17 cellular contexts compared by ENCODE assay signal in genomic region chr19:35478794-35479193, GRCh38. TPM values are rescaled to one million over a fixed set of nuclear protein-coding genes. Genes with fewer than 3 reads are reported as not detected.
DNase-seq lines count a peak whose midpoint lies in the region; ATAC-seq and TF ChIP-seq lines count a peak whose summit lies in the region.
"Had no signal": no experiment of that assay in that cellular context is flagged by ENCODE, and none has a peak within 500 bp of the region (broad histone marks: within the 10 kb centered on the region; RNA-seq: fewer than 3 reads in every experiment).

No MANE protein-coding gene starts in this region.

- H3K27me3 ChIP-seq in mesendoderm (ENCODE audit: insufficient read depth, low read length, poor library complexity), result no peaks in the 10 kb centered on the region
- H3K27me3 ChIP-seq in HAP-1 (ENCODE audit: low read depth), result 0 out of 2 replicates have a peak, but pooled peaks cover 5% of the 10 kb centered on the region

- no peaks in the 10 kb centered on the region for H3K36me3 Mint-ChIP-seq in WTC11
- H3K36me3 Mint-ChIP-seq: CD14-positive monocyte had no signal

- H3K79me1 ChIP-seq in mesendoderm (ENCODE audit: low read length), result no peaks in the 10 kb centered on the region

- H3K4me1 Mint-ChIP-seq in WTC11, result no peaks in the 10 kb centered on the region
- H3K4me1 Mint-ChIP-seq: CD14-positive monocyte had no signal

- H3K4me3 ChIP-seq in mesendoderm (ENCODE audit: low read length) (no peak overlapping the region), HAP-1 (no peak overlapping the region)

- no peak overlapping the region for H3K27ac Mint-ChIP-seq in WTC11
- H3K27ac Mint-ChIP-seq: CD14-positive monocyte had no signal

- no peak for ATAC-seq in WTC11
- ATAC-seq: Panc1 had no signal

- peaks cover 6% of the 10 kb centered on the region for H3K27me3 Mint-ChIP-seq in WTC11 (ENCODE audit: low read depth)

- peak overlapping the region; percentile 57 for H3K56ac ChIP-seq in mesendoderm (ENCODE audit: low read length)

- no peaks in the 10 kb centered on the region for H3K79me2 ChIP-seq in mesendoderm (ENCODE audit: control insufficient read depth, insufficient read depth, low read length)

- TF ChIP-seq CTCF in 22Rv1 (IDR thresholded peaks at IDR 0.05) (no peak), WTC11 (IDR thresholded peaks at IDR 0.05) (no peak), GM10248 (IDR thresholded peaks at IDR 0.05; ENCODE audit: control extremely low read depth, extremely low read depth, low read depth, missing control alignments) (no peak)

- H3K27ac ChIP-seq in 22Rv1 (peak overlapping the region; percentile 78), mesendoderm (ENCODE audit: low read depth, low read length) (no peak overlapping the region)

- no peaks in the 10 kb centered on the region for H3K9me3 ChIP-seq in HAP-1

- no peak overlapping the region for H4K5ac ChIP-seq in mesendoderm (ENCODE audit: low read length)

- no peak overlapping the region for H3K23ac ChIP-seq in mesendoderm (ENCODE audit: low read length)

- in situ Hi-C loops in HAP-1 (cut with MboI; ENCODE audit: low sequenced_read_pairs), result no loop called here

- H3K4me1 ChIP-seq in mesendoderm (ENCODE audit: control insufficient read depth, low read depth, low read length) (peaks cover 5% of the 10 kb centered on the region), HAP-1 (no peaks in the 10 kb centered on the region)

- peak; percentile 34 for DNase-seq in NCI-H2107 treated with DMSO at 0.1 percent for 48 hours (lab: John Stamatoyannopoulos, UW; ENCODE audit: unreplicated experiment)
- DNase-seq in NCI-H2107 (lab: John Stamatoyannopoulos, UW), result no peak
- peak; percentile 95 for DNase-seq in NCI-H345 (lab: John Stamatoyannopoulos, UW)
- DNase-seq in mesendoderm, result no peak
- no peak for DNase-seq in HAP-1 (ENCODE audit: low spot score in 2 of 2)
- DNase-seq in WTC11 (ENCODE audit: low spot score), result no peak
- no peak for DNase-seq in GM10248 (ENCODE audit: extremely low spot score)
- DNase-seq: DMS53, H7, Kasumi-1, NCI-H1417 treated with DMSO at 0.1 percent for 48 hours, NCI-H1930, NCI-H510A had no signal

- H2AK5ac ChIP-seq in mesendoderm (ENCODE audit: low read length), result no peak overlapping the region

- no peak overlapping the region for H2BK15ac ChIP-seq in mesendoderm (replicated peaks; ENCODE audit: low read depth)

- no peak overlapping the region for H2BK5ac ChIP-seq in mesendoderm (ENCODE audit: low read length)

- H3K18ac ChIP-seq in mesendoderm (ENCODE audit: low read length), result no peak overlapping the region

- no peak overlapping the region for H3K9ac ChIP-seq in mesendoderm (ENCODE audit: low read length)

- H3K4me3 Mint-ChIP-seq in WTC11, result no peak overlapping the region
- H3K4me3 Mint-ChIP-seq: CD14-positive monocyte had no signal

- no peak overlapping the region for H3K4me2 ChIP-seq in mesendoderm (ENCODE audit: low read length)

- no CpG with 5 or more reads among the region's 9 CpGs for WGBS in mesendoderm (ENCODE audit: extremely low coverage, insufficient coverage, low lambda C conversion rate)

- CTCF ChIA-PET in WTC11 (lab: Charles Lee) (interaction anchor here (2.7 kb wide), 1 partner anchor 17 kb away, joined by 13 read pairs; no protein-coding TSS in a partner anchor), GM10248 (lab: Yijun Ruan, JAX) (interaction anchor here (0.9 to 4.5 kb wide), 5 partner anchors 8 to 130 kb away, joined by 3 to 24 read pairs (median 9); no protein-coding TSS in a partner anchor)

- no peak overlapping the region for H2BK120ac ChIP-seq in mesendoderm (ENCODE audit: low read depth, low read length)

- H3K9me3 Mint-ChIP-seq in WTC11, result peaks cover 3% of the 10 kb centered on the region; the same call in 1 of the 2 replicates

- H3K36me3 ChIP-seq in mesendoderm (ENCODE audit: control insufficient read depth, insufficient read depth, low read length) (no peaks in the 10 kb centered on the region), HAP-1 (replicated peaks) (no peaks in the 10 kb centered on the region)

- H3K4ac ChIP-seq in mesendoderm (ENCODE audit: low read depth, low read length), result no peak overlapping the region

- POLR2A ChIA-PET in WTC11 (lab: Charles Lee) (no interaction called here), GM10248 (lab: Yijun Ruan, JAX) (no interaction called here)

- H4K8ac ChIP-seq in mesendoderm (ENCODE audit: low read depth, low read length), result no peak overlapping the region

TF ChIP-seq in WTC11, 78 proteins besides CTCF, POLR2A, EP300 and RAD21:
- TF ChIP-seq FOXJ3 (CRISPR knock-in tag; IDR thresholded peaks at IDR 0.05; ENCODE audit: borderline replicate concordance) (no peak), MYBL2 (CRISPR knock-in tag; IDR thresholded peaks at IDR 0.05) (no peak), SP1 (CRISPR knock-in tag; conservative IDR thresholded peaks at IDR 0.05) (no peak), CDX4 (CRISPR knock-in tag; IDR thresholded peaks at IDR 0.05; ENCODE audit: borderline replicate concordance) (no peak), E2F5 (CRISPR knock-in tag; IDR thresholded peaks at IDR 0.05) (no peak), ESRRA (CRISPR knock-in tag; IDR thresholded peaks at IDR 0.05; ENCODE audit: borderline replicate concordance) (no peak), KAT7 (CRISPR knock-in tag; IDR thresholded peaks at IDR 0.05; ENCODE audit: borderline replicate concordance) (no peak)

RNA-seq across cellular contexts. Expression of gene KRTDAP, which starts 11.5 kb away (rescaled TPM):
- 1.7 TPM for polyA plus RNA-seq in mesendoderm (2013, experiment 1 of 2)
- 1.7 TPM for polyA plus RNA-seq in mesendoderm (2013, experiment 2 of 2)
- total RNA-seq in WTC11 (2021), result 1.3 to 3.2 TPM (median 1.7 TPM) in 3 replicates
- total RNA-seq: MCF 10A had no signal
- polyA plus RNA-seq: CD14-positive monocyte had no signal

RNA-seq across cellular contexts. Expression of gene FFAR2, which starts 30.7 kb away (rescaled TPM):
- not detected for polyA plus RNA-seq in mesendoderm (2013, experiment 1 of 2)
- polyA plus RNA-seq in mesendoderm (2013, experiment 2 of 2), result not detected
- not detected in 3 replicates for total RNA-seq in WTC11 (2021)
- total RNA-seq: H7, MCF 10A had no signal

RNA-seq across cellular contexts. Expression of gene DMKN, which starts 34.7 kb away (rescaled TPM):
- 602 TPM for polyA plus RNA-seq in mesendoderm (2013, experiment 1 of 2)
- polyA plus RNA-seq in mesendoderm (2013, experiment 2 of 2), result 595 TPM
- total RNA-seq in WTC11 (2021), result 284 to 302 TPM (median 285 TPM) in 3 replicates
- polyA plus RNA-seq: CD14-positive monocyte had no signal

RNA-seq across cellular contexts. Expression of gene SBSN, which starts 49.3 kb away (rescaled TPM):
- polyA plus RNA-seq in mesendoderm (2013, experiment 1 of 2), result not detected
- polyA plus RNA-seq in mesendoderm (2013, experiment 2 of 2), result not detected
- 0.15 to 0.39 TPM in 2 of 3 replicates, not detected in the other for total RNA-seq in WTC11 (2021)
- total RNA-seq: H7, MCF 10A had no signal
- polyA plus RNA-seq: CD14-positive monocyte had no signal

RNA-seq across cellular contexts. Expression of gene GAPDHS, which starts 54.5 kb away (rescaled TPM):
- polyA plus RNA-seq in mesendoderm (2013, experiment 1 of 2), result 0.10 TPM
- polyA plus RNA-seq in mesendoderm (2013, experiment 2 of 2), result 0.03 TPM
- 0.20 to 0.30 TPM in 2 of 3 replicates, not detected in the other for total RNA-seq in WTC11 (2021)
- total RNA-seq: MCF 10A had no signal
- polyA plus RNA-seq: CD14-positive monocyte had no signal

Comparison
In these comparisons a context has a peak if more than half of its experiments do, and no peak if none do; other contexts are left out.
1. DNase-seq: peak in NCI-H2107 treated with DMSO at 0.1 percent for 48 hours (single experiment) and NCI-H345 (single experiment); none in NCI-H2107 (single experiment), mesendoderm (single experiment), HAP-1 (0 of 2), WTC11 (single experiment) and GM10248 (single experiment).